ENCODE assay signal across 1 cellular context in genomic region chr5:67639311-67639710, GRCh38.
TF ChIP-seq lines count a peak whose summit lies in the region.

No MANE protein-coding gene starts in this region.

TF ChIP-seq in HepG2, 621 proteins besides CTCF, POLR2A, EP300 and RAD21 (continued from another document):
- TF ChIP-seq PAWR (CRISPR knock-in tag; IDR thresholded peaks at IDR 0.05; ENCODE audit: borderline replicate concordance) (no peak), KLF13 (CRISPR knock-in tag; IDR thresholded peaks at IDR 0.05) (no peak), BATF2 (CRISPR knock-in tag; IDR thresholded peaks at IDR 0.05) (no peak), ZBTB38 (CRISPR knock-in tag; IDR thresholded peaks at IDR 0.05) (no peak), SNAPC2 (CRISPR knock-in tag; IDR thresholded peaks at IDR 0.05) (no peak), RELA (CRISPR knock-in tag; IDR thresholded peaks at IDR 0.05) (no peak)
